ENCODE assay signal across 8 cellular contexts in the genomic region with DNA sequence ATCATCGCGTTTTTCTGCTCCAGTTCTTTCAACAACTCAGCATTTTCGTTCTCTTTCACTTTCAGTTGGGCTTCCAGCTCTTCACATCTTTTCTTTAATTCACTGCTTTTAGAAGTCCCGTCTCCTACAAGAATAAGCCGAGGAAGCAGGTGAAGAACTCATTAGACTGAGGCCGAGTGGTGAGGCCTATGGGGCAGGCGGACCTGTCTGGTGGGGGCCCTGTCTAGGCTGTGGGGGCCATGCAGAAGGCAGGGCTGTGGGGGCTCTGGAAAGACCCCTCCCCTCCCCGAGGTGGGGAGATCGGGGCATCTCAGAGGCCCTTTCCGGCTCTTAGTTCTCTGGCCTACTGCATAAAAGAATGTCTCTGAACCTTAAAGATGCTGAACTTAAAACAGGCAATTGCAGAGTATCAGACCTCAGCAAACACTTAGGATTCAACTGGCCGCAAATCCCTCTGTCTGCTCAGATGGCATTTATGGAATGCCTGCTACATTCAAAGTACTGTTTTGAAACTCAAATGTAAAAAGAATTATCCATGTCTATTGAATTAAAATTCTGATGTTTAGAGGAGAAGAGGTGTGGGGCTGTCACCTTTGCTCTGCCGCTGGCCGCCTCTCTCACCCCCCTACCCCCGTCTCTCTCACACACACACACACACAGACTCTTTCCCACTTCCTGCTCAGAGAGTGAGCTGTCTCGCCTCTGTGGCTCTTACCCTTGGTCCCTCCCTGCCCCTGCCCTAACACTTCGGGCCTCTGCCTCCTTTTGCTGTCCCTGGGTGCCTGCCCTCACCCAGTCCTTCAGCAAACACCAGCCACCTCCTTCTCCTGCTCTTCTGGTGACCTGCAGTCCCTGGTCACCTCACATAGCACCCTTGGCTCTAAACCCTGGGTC. TPM values are rescaled to one million over a fixed set of nuclear protein-coding genes. Genes with fewer than 3 reads are reported as not detected.
A peak's percentile ranks its signal among the peaks of the same experiment; 100 is the strongest.
DNase-seq lines count a peak whose midpoint lies in the region; ATAC-seq and TF ChIP-seq lines count a peak whose summit lies in the region.

No MANE protein-coding gene starts in this region.

- no peak overlapping the region for H3K4me3 ChIP-seq in PC-9

- peaks cover 25% of the 10 kb centered on the region for H3K4me1 Mint-ChIP-seq in activated CD4-positive, alpha-beta memory T cell treated with anti-CD3 and anti-CD28 coated beads, Interleukin-2, amount 10 ng/mL, durations not matched to agents 7 days and 5 days

- no peaks in the 10 kb centered on the region for H3F3A ChIP-seq in PC-9 (ENCODE audit: insufficient read depth, low read depth)

- H4K20me1 ChIP-seq in PC-9 (ENCODE audit: insufficient read depth) = no peaks in the 10 kb centered on the region

- no TSS peak for BruUV-seq in PC-9 (replicated peaks; lab: Mats Ljungman, UMichigan)

- H3K27ac Mint-ChIP-seq in activated CD4-positive, alpha-beta memory T cell treated with anti-CD3 and anti-CD28 coated beads, Interleukin-2, amount 10 ng/mL, durations not matched to agents 7 days and 5 days = peak overlapping the region; percentile 68

- H2AFZ ChIP-seq in PC-9 = no peak overlapping the region

- POLR2A ChIA-PET in activated CD4-positive, alpha-beta memory T cell treated with anti-CD3 and anti-CD28 coated beads, Interleukin-2, amount 10 ng/mL, durations not matched to agents 7 days and 5 days (lab: Charles Lee) = interaction anchor here (0.8 to 3.4 kb wide), 6 partner anchors 10 to 774 kb away, joined by 3 to 19 read pairs (median 3); partner anchors contain the start of genes CCDC92 and ZNF664
- POLR2A ChIA-PET in PC-9 (lab: Charles Lee; ENCODE audit: unreplicated experiment) = no interaction called here

- H3K9me3 Mint-ChIP-seq in activated CD4-positive, alpha-beta memory T cell treated with anti-CD3 and anti-CD28 coated beads, Interleukin-2, amount 10 ng/mL, durations not matched to agents 7 days and 5 days = no peaks in the 10 kb centered on the region

- H3K36me3 ChIP-seq in PC-9 (ENCODE audit: low read depth) = no peaks in the 10 kb centered on the region

- CTCF ChIA-PET in activated CD4-positive, alpha-beta memory T cell treated with anti-CD3 and anti-CD28 coated beads, Interleukin-2, amount 10 ng/mL, durations not matched to agents 7 days and 5 days (lab: Charles Lee) = interaction anchor here (0.8 to 1.5 kb wide), 5 partner anchors 33 to 49 kb away, joined by 3 to 11 read pairs (median 4); no protein-coding TSS in a partner anchor
- CTCF ChIA-PET in PC-9 (lab: Charles Lee) = no interaction called here

- H3K27ac ChIP-seq in PC-9 = no peak overlapping the region

- peak; percentile 67 for DNase-seq in activated CD4-positive, alpha-beta memory T cell treated with anti-CD3 and anti-CD28 coated beads, Interleukin-2, amount 10 ng/mL, durations not matched to agents 7 days and 5 days
- peak; percentile 17 for DNase-seq in effector CD4-positive, alpha-beta T cell
- peak; percentile 29 for DNase-seq in stimulated activated CD4-positive, alpha-beta T cell treated with anti-CD3 and anti-CD28 coated beads, Interleukin-4, amount 100 ng/mL, for 1 hour
- DNase-seq in superior temporal gyrus (ENCODE audit: extremely low spot score) (no peak), PC-9 (no peak), pons (ENCODE audit: low spot score) (no peak)

- H3K9me2 ChIP-seq in PC-9 (ENCODE audit: insufficient read depth) = no peaks in the 10 kb centered on the region

- H3K9me3 ChIP-seq in PC-9 (ENCODE audit: insufficient read depth, low read depth) = no peaks in the 10 kb centered on the region; the same call in 1 of the 2 replicates

- H3K4me3 Mint-ChIP-seq in activated CD4-positive, alpha-beta memory T cell treated with anti-CD3 and anti-CD28 coated beads, Interleukin-2, amount 10 ng/mL, durations not matched to agents 7 days and 5 days = peak overlapping the region; percentile 65

- peaks cover 12% of the 10 kb centered on the region; the same call in 1 of the 2 replicates for H3K27me3 ChIP-seq in PC-9 (ENCODE audit: insufficient read depth, low read depth)

- H3K4me1 ChIP-seq in PC-9 (replicated peaks; ENCODE audit: insufficient read depth) = no peaks in the 10 kb centered on the region

- intact Hi-C loops in PC-9 (cut with micrococcal nuclease; ENCODE audit: unreplicated experiment) = no loop called here

- peak; percentile 51 for ATAC-seq in GM18511 (IDR thresholded peaks at IDR 0.05; ENCODE audit: unreplicated experiment)
- ATAC-seq in HG03095 (IDR thresholded peaks at IDR 0.05; ENCODE audit: unreplicated experiment) = no peak

- no peaks in the 10 kb centered on the region for H3K79me2 ChIP-seq in PC-9 (ENCODE audit: low read depth)

- H3K27me3 Mint-ChIP-seq in activated CD4-positive, alpha-beta memory T cell treated with anti-CD3 and anti-CD28 coated beads, Interleukin-2, amount 10 ng/mL, durations not matched to agents 7 days and 5 days = peaks cover 6% of the 10 kb centered on the region

- TF ChIP-seq CTCF in PC-9 (conservative IDR thresholded peaks at IDR 0.05) = no peak

- H3K36me3 Mint-ChIP-seq in activated CD4-positive, alpha-beta memory T cell treated with anti-CD3 and anti-CD28 coated beads, Interleukin-2, amount 10 ng/mL, durations not matched to agents 7 days and 5 days (ENCODE audit: low read depth) = peaks cover 19% of the 10 kb centered on the region

- no peak overlapping the region for H3K4me2 ChIP-seq in PC-9

RNA-seq across cellular contexts. Expression of gene CCDC92, which starts 34.7 kb away (rescaled TPM):
- total RNA-seq in activated CD4-positive, alpha-beta memory T cell treated with anti-CD3 and anti-CD28 coated beads, Interleukin-2, amount 10 ng/mL, durations not matched to agents 7 days and 5 days = 10 to 100 TPM; 20.3 to 20.5 TPM
- total RNA-seq in PC-9 (2021) = 24.8 and 28.0 TPM in 2 replicates

RNA-seq across cellular contexts. Expression of gene ZNF664, which starts 35.1 kb away (rescaled TPM):
- 10 to 100 TPM; 42.5 to 43.4 TPM for total RNA-seq in activated CD4-positive, alpha-beta memory T cell treated with anti-CD3 and anti-CD28 coated beads, Interleukin-2, amount 10 ng/mL, durations not matched to agents 7 days and 5 days
- total RNA-seq in PC-9 (2021) = 66.3 and 87.6 TPM in 2 replicates

Comparison
In these comparisons a context has a peak if more than half of its experiments do, and no peak if none do; other contexts are left out.
1. DNase-seq: peak in activated CD4-positive, alpha-beta memory T cell treated with anti-CD3 and anti-CD28 coated beads, Interleukin-2, amount 10 ng/mL, durations not matched to agents 7 days and 5 days (single experiment), effector CD4-positive, alpha-beta T cell (single experiment) and stimulated activated CD4-positive, alpha-beta T cell treated with anti-CD3 and anti-CD28 coated beads, Interleukin-4, amount 100 ng/mL, for 1 hour (single experiment); none in superior temporal gyrus (single experiment), PC-9 (0 of 2) and pons (single experiment).